Comparison of ENCODE assay signal across 8 cellular contexts in the genomic region with DNA sequence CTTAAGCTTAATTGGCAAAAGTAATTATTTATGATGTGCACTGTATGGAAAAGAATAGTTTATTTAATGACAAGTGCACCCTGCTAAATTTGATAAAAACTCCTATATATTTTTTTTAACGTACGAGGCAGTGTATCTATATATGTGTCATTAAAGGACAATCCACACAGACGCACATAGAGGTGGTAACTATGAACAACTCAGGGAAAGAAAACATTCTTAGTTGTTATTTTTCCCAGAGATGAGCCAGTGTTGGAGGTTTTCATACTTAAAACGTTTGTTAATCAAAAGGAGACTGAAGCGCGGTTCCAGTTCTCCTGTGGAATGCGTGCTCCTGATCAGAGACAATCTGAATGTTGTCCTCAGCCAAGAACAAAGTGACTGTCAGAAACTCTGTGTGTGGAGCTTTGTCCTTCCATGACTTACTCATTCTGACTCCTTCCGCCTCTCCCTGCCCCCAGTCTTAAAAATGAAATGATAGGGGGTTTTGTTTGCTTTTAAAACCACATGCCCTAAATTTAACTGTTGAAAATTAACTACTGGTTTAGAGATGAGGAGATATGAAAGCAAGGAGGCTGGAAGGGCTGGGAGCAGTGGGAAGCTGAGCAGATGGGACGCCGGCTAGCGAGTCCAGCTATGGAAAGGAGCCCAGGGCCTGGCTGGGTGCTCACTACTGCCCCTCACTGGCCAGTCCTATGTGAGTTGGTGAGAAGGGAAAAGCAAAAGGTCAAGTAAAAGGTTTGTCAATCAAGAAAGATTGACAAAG.
A peak's percentile ranks its signal among the peaks of the same experiment; 100 is the strongest.
DNase-seq lines count a peak whose midpoint lies in the region; ATAC-seq and TF ChIP-seq lines count a peak whose summit lies in the region.

No MANE protein-coding gene starts in this region.

- H3K4me1 ChIP-seq in BLaER1 treated with 17β-estradiol and CSF1 and Interleukin-3, amounts not matched to agents 10 nM and 100 nM = peaks cover 8 to 15% (median 9%) of the 10 kb centered on the region in 10 experiments; a peak in 19 of 20 replicates
- peaks cover 48% of the 10 kb centered on the region for H3K4me1 ChIP-seq in vagina

- peak overlapping the region; percentile 10 for H3K27ac Mint-ChIP-seq in dendritic cell treated with granulocyte-macrophage colony-stimulating factor and Interleukin-4, amounts not matched to agents 40 ng/mL and 50 ng/mL, for 4 days

- H3K4me2 ChIP-seq in BLaER1 treated with 17β-estradiol and CSF1 and Interleukin-3, amounts not matched to agents 10 nM and 100 nM = peak overlapping the region; percentile 11 to 59 (median 33); a peak in 17 of 22 replicates

- no peaks in the 10 kb centered on the region for H3K9me3 ChIP-seq in BLaER1 treated with 17β-estradiol and CSF1 and Interleukin-3, amounts not matched to agents 10 nM and 100 nM (replicated peaks in 1 of 11)
- H3K9me3 ChIP-seq in vagina = no peaks in the 10 kb centered on the region

- peaks cover 82% of the 10 kb centered on the region for H3K36me3 Mint-ChIP-seq in dendritic cell treated with granulocyte-macrophage colony-stimulating factor and Interleukin-4, amounts not matched to agents 40 ng/mL and 50 ng/mL, for 4 days (ENCODE audit: low read depth)

- no peak for ATAC-seq in omental fat pad (ENCODE audit: low FRiP score)
- ATAC-seq in GM19397 (IDR thresholded peaks at IDR 0.05; ENCODE audit: unreplicated experiment) = no peak

- H3K4me1 Mint-ChIP-seq in dendritic cell treated with granulocyte-macrophage colony-stimulating factor and Interleukin-4, amounts not matched to agents 40 ng/mL and 50 ng/mL, for 4 days (ENCODE audit: low read depth) = peaks cover 25% of the 10 kb centered on the region

- H3K9me3 Mint-ChIP-seq in dendritic cell treated with granulocyte-macrophage colony-stimulating factor and Interleukin-4, amounts not matched to agents 40 ng/mL and 50 ng/mL, for 4 days = no peaks in the 10 kb centered on the region

- no peaks in the 10 kb centered on the region for H3K27me3 ChIP-seq in BLaER1 treated with 17β-estradiol and CSF1 and Interleukin-3, amounts not matched to agents 10 nM and 100 nM
- H3K27me3 ChIP-seq in vagina = no peaks in the 10 kb centered on the region

- H3K9ac ChIP-seq in BLaER1 treated with 17β-estradiol and CSF1 and Interleukin-3, amounts not matched to agents 10 nM and 100 nM = no peak overlapping the region

- no peak for DNase-seq in LNCaP clone FGC (ENCODE audit: low read depth)
- peak; percentile 89 for DNase-seq in medulla oblongata (ENCODE audit: extremely low spot score)
- no peak for DNase-seq in vagina (ENCODE audit: extremely low spot score in 2 of 2)
- no peak for DNase-seq in central memory CD4-positive, alpha-beta T cell
- DNase-seq in omental fat pad (ENCODE audit: low spot score) = no peak

- TF ChIP-seq POLR2A in vagina (IDR thresholded peaks at IDR 0.05) = no peak

- no peak overlapping the region for H3K27ac ChIP-seq in BLaER1 treated with 17β-estradiol and CSF1 and Interleukin-3, amounts not matched to agents 10 nM and 100 nM
- H3K27ac ChIP-seq in vagina = peak overlapping the region; percentile 23

- no peaks in the 10 kb centered on the region for H3K27me3 Mint-ChIP-seq in dendritic cell treated with granulocyte-macrophage colony-stimulating factor and Interleukin-4, amounts not matched to agents 40 ng/mL and 50 ng/mL, for 4 days

- intact Hi-C loops in dendritic cell treated with granulocyte-macrophage colony-stimulating factor and Interleukin-4, amounts not matched to agents 40 ng/mL and 50 ng/mL, for 4 days (cut with micrococcal nuclease) = loop anchor here (5.0 kb wide), 1 partner anchor 57 kb away; no protein-coding TSS in a partner anchor
- intact Hi-C loops in vagina (cut with DNase I) = no loop called here

- no peaks in the 10 kb centered on the region; a peak in 1 of 22 replicates for H4K20me1 ChIP-seq in BLaER1 treated with 17β-estradiol and CSF1 and Interleukin-3, amounts not matched to agents 10 nM and 100 nM

- peaks cover 0 to 36% (median 5%) of the 10 kb centered on the region in 11 experiments; a peak in 10 of 22 replicates for H3K36me3 ChIP-seq in BLaER1 treated with 17β-estradiol and CSF1 and Interleukin-3, amounts not matched to agents 10 nM and 100 nM
- H3K36me3 ChIP-seq in vagina = peaks cover 0 to 9% of the 10 kb centered on the region in 2 donors

- H3K4me3 ChIP-seq in BLaER1 treated with 17β-estradiol and CSF1 and Interleukin-3, amounts not matched to agents 10 nM and 100 nM = no peak overlapping the region
- H3K4me3 ChIP-seq in LNCaP clone FGC (ENCODE audit: low read depth, low read length) = no peak overlapping the region
- H3K4me3 ChIP-seq in vagina = peak overlapping the region in 1 of 2 donors; percentile 1

- peak; percentile 60 for TF ChIP-seq CTCF in LNCaP clone FGC (IDR thresholded peaks at IDR 0.05; ENCODE audit: control insufficient read depth, extremely low read depth, insufficient read depth)
- TF ChIP-seq CTCF in vagina (IDR thresholded peaks at IDR 0.05) = peak in 2 of 3 experiments; percentile 31 to 40
- no peak for TF ChIP-seq CTCF in omental fat pad (IDR thresholded peaks at IDR 0.05)

- no peak overlapping the region for H3K4me3 Mint-ChIP-seq in dendritic cell treated with granulocyte-macrophage colony-stimulating factor and Interleukin-4, amounts not matched to agents 40 ng/mL and 50 ng/mL, for 4 days

Comparison
In these comparisons a context has a peak if more than half of its experiments do, and no peak if none do; other contexts are left out.
1. CTCF ChIP-seq: peak in LNCaP clone FGC (single experiment) and vagina (2 of 3); none in omental fat pad (0 of 3).